In the genomic region with DNA sequence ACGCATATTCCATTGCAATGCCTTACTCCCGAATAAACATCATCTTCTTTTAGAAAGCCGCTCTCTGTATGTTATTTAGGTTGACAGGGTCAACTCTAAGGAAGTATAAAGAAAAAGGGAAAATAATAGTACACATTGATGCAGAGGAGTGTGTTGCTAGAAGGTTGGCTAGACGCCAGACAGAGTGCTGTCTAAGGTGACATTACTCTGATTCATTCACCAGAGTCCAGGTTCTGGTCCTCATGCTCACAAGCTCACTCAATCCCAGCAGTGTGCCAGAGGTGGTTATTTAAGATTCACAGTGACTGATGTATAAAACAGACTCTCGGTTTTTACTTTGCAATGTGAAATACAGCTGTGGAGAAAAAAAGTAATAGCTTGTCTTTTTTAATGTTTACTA, we compare ENCODE assay signal across 17 cellular contexts.
"Had no signal": no experiment of that assay in that cellular context is flagged by ENCODE, and none has a peak within 500 bp of the region (broad histone marks: within the 10 kb centered on the region; RNA-seq: fewer than 3 reads in every experiment).

No MANE protein-coding gene starts in this region.

- H3K4me3 Mint-ChIP-seq: activated CD4-positive, alpha-beta memory T cell treated with anti-CD3 and anti-CD28 coated beads for 36 hours; activated naive CD8-positive, alpha-beta T cell treated with anti-CD3 and anti-CD28 coated beads for 36 hours; activated T-cell treated with anti-CD3 and anti-CD28 coated beads, Interleukin-2, amount 50 U/mL, for 4 hours; immature natural killer cell; natural killer cell; stimulated activated naive B cell treated with anti-CD40 and anti-IgM and Interleukin-4, amounts not matched to agents 10 μg/mL and 1 μg/mL and 100 μg/mL, for 72 hours; T-helper 2 cell treated with Interferon-gamma antibody and Interleukin-4, amounts not matched to agents 5 μg/mL and 100 μg/mL, for 36 hours had no signal

- FAIRE-seq: colon had no signal

- H3K36me3 Mint-ChIP-seq: natural killer cell had no signal

- H3K9me3 ChIP-seq: right lobe of liver, transverse colon had no signal

- H3K27ac Mint-ChIP-seq: activated CD4-positive, alpha-beta memory T cell treated with anti-CD3 and anti-CD28 coated beads for 36 hours; activated naive CD8-positive, alpha-beta T cell treated with anti-CD3 and anti-CD28 coated beads for 36 hours; stimulated activated naive B cell treated with anti-CD40 and anti-IgM and Interleukin-4, amounts not matched to agents 10 μg/mL and 1 μg/mL and 100 μg/mL, for 72 hours; T-helper 2 cell treated with Interferon-gamma antibody and Interleukin-4, amounts not matched to agents 5 μg/mL and 100 μg/mL, for 36 hours had no signal

- H3K27me3 Mint-ChIP-seq: activated CD4-positive, alpha-beta memory T cell treated with anti-CD3 and anti-CD28 coated beads for 36 hours; activated naive CD8-positive, alpha-beta T cell treated with anti-CD3 and anti-CD28 coated beads for 36 hours; stimulated activated naive B cell treated with anti-CD40 and anti-IgM and Interleukin-4, amounts not matched to agents 10 μg/mL and 1 μg/mL and 100 μg/mL, for 72 hours had no signal

- H3K4me1 Mint-ChIP-seq: natural killer cell; stimulated activated naive B cell treated with anti-CD40 and anti-IgM and Interleukin-4, amounts not matched to agents 10 μg/mL and 1 μg/mL and 100 μg/mL, for 72 hours had no signal

- DNase-seq: activated CD4-positive, alpha-beta memory T cell treated with anti-CD3 and anti-CD28 coated beads for 36 hours; activated CD4-positive, CD25-positive, alpha-beta regulatory T cell treated with anti-CD3 and anti-CD28 coated beads, Interleukin-2, amount 50 U/mL, for 72 hours; activated effector memory CD4-positive, alpha-beta T cell treated with anti-CD3 and anti-CD28 coated beads, Interleukin-2, amount 50 U/mL, for 16 hours; activated naive CD8-positive, alpha-beta T cell treated with anti-CD3 and anti-CD28 coated beads for 36 hours; activated T-cell treated with anti-CD3 and anti-CD28 coated beads, Interleukin-2, amount 50 U/mL, for 4 hours; effector CD4-positive, alpha-beta T cell; immature natural killer cell; left colon; natural killer cell; right lobe of liver; stimulated activated CD4-positive, alpha-beta T cell treated with anti-CD3 and anti-CD28 coated beads, Interleukin-1b, Interleukin-23, amount 100 ng/mL, for 48 hours; stimulated activated naive B cell treated with anti-CD40 and anti-IgM and Interleukin-4, amounts not matched to agents 10 μg/mL and 1 μg/mL and 100 μg/mL, for 72 hours; transverse colon had no signal

- H3K4me3 ChIP-seq: lung, right lobe of liver, transverse colon had no signal

- H3K36me3 ChIP-seq: right lobe of liver had no signal

- H3K27ac ChIP-seq: epithelial cell of prostate, right lobe of liver, transverse colon had no signal

- H3K9me3 Mint-ChIP-seq: activated CD4-positive, alpha-beta memory T cell treated with anti-CD3 and anti-CD28 coated beads for 36 hours; activated naive CD8-positive, alpha-beta T cell treated with anti-CD3 and anti-CD28 coated beads for 36 hours; activated T-cell treated with anti-CD3 and anti-CD28 coated beads, Interleukin-2, amount 50 U/mL, for 4 hours; immature natural killer cell; natural killer cell; stimulated activated naive B cell treated with anti-CD40 and anti-IgM and Interleukin-4, amounts not matched to agents 10 μg/mL and 1 μg/mL and 100 μg/mL, for 72 hours; T-helper 2 cell treated with Interferon-gamma antibody and Interleukin-4, amounts not matched to agents 5 μg/mL and 100 μg/mL, for 36 hours had no signal

- H3K27me3 ChIP-seq: right lobe of liver, transverse colon had no signal
